In the genomic region with DNA sequence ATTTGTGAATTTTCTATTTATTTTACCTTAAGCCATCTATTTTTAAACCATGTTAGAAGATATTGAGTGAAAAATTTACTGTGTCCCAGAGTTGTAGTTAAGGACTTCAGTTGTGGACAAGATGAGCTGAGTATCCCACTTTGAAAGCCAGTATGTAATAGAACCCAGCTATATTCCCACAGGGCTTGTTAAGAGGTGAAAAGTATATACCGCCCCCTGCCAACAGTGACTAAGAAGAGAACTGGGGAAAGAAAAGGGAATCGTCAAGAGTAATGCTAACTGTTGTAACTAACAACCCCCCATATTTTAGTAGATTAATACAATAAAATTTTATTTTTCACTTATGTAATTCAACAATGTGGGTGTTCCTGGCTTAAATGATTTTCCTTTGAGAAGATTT, we compare ENCODE assay signal across 1 cellular context.
TF ChIP-seq lines count a peak whose summit lies in the region.

No MANE protein-coding gene starts in this region.

TF ChIP-seq in H1, 55 proteins besides CTCF, POLR2A, EP300 and RAD21:
- TF ChIP-seq SAP30 (IDR thresholded peaks at IDR 0.05; ENCODE audit: insufficient read depth, insufficient replicate concordance, low read length) (no peak), KDM4A (IDR thresholded peaks at IDR 0.05; ENCODE audit: low read depth, low read length, severe bottlenecking) (no peak), CHD7 (IDR thresholded peaks at IDR 0.05; ENCODE audit: insufficient replicate concordance, low read length) (no peak), RNF2 (IDR thresholded peaks at IDR 0.05; ENCODE audit: borderline replicate concordance, low read depth, low read length, missing control alignments, poor library complexity, severe bottlenecking) (no peak), TAF7 (optimal IDR thresholded peaks at IDR 0.05; ENCODE audit: borderline replicate concordance, low read depth, low read length) (no peak), PHF8 (conservative IDR thresholded peaks at IDR 0.05; ENCODE audit: low read depth, low read length) (no peak), YY1 (IDR thresholded peaks at IDR 0.05; ENCODE audit: low read depth, low read length) (no peak), ZNF274 (IDR thresholded peaks at IDR 0.05; ENCODE audit: borderline replicate concordance, extremely low read depth, low read length) (no peak), GABPA (IDR thresholded peaks at IDR 0.05; ENCODE audit: borderline replicate concordance, insufficient read depth, low read length) (no peak), POU5F1 (IDR thresholded peaks at IDR 0.05; ENCODE audit: low read depth, low read length) (no peak), SUZ12 (IDR thresholded peaks at IDR 0.05; ENCODE audit: low read length) (no peak), TBP (IDR thresholded peaks at IDR 0.05; ENCODE audit: low read depth, low read length) (no peak), SP1 (IDR thresholded peaks at IDR 0.05; ENCODE audit: low read depth, low read length) (no peak), NRF1 (IDR thresholded peaks at IDR 0.05; ENCODE audit: low read depth, low read length) (no peak), ASH2L (IDR thresholded peaks at IDR 0.05; ENCODE audit: low read length) (no peak), SIRT6 (IDR thresholded peaks at IDR 0.05; ENCODE audit: low read length) (no peak)
- TF ChIP-seq, protein P1, sequence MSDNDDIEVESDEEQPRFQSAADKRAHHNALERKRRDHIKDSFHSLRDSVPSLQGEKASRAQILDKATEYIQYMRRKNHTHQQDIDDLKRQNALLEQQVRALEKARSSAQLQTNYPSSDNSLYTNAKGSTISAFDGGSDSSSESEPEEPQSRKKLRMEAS (IDR thresholded peaks at IDR 0.05), result no peak
- TF ChIP-seq, protein P2, sequence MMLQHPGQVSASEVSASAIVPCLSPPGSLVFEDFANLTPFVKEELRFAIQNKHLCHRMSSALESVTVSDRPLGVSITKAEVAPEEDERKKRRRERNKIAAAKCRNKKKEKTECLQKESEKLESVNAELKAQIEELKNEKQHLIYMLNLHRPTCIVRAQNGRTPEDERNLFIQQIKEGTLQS (IDR thresholded peaks at IDR 0.05; ENCODE audit: insufficient read depth, low read depth, low read length), result no peak
